In the genomic region with DNA sequence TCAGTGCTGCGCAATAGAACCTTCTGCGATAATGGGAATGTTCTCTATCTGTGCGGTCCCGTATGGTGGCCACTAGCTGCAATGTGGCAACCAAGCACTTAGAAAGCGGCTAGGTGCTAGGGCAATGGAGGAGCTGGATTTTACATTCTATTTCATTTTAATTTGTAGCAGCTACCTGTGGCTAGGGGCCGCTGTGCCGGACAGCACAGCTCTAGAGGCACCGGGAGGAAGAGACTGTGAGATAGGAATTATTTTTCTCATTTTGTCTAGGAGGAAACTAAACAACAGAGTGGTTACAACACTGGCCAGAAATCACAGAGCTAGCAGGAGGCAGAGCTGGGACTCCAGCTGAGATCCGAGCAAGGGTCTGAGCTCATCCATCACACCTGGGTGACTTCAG, we compare ENCODE assay signal across 17 cellular contexts.
DNase-seq lines count a peak whose midpoint lies in the region; ATAC-seq and TF ChIP-seq lines count a peak whose summit lies in the region.
"Had no signal": no experiment of that assay in that cellular context is flagged by ENCODE, and none has a peak within 500 bp of the region (broad histone marks: within the 10 kb centered on the region; RNA-seq: fewer than 3 reads in every experiment).

No MANE protein-coding gene starts in this region.

- H4K20me1 ChIP-seq in neural progenitor cell (ENCODE audit: low read depth) = no peaks in the 10 kb centered on the region

- H3K4me3 ChIP-seq in choroid plexus epithelial cell (ENCODE audit: low read depth, low read length) = no peak overlapping the region
- no peak overlapping the region for H3K4me3 ChIP-seq in neural progenitor cell
- no peak overlapping the region for H3K4me3 ChIP-seq in spleen
- H3K4me3 ChIP-seq: A549 had no signal

- CTCF ChIA-PET in activated naive CD4-positive, alpha-beta T cell treated with anti-CD3 and anti-CD28 coated beads, Interleukin-2, amount 10 ng/mL, durations not matched to agents 7 days and 5 days (lab: Charles Lee) = interaction anchor here (1.5 to 1.6 kb wide), 3 partner anchors 20 to 91 kb away, joined by 5 to 9 read pairs (median 5); no protein-coding TSS in a partner anchor

- no peaks in the 10 kb centered on the region for H3K36me3 Mint-ChIP-seq in activated naive CD4-positive, alpha-beta T cell treated with anti-CD3 and anti-CD28 coated beads, Interleukin-2, amount 10 ng/mL, durations not matched to agents 7 days and 5 days
- H3K36me3 Mint-ChIP-seq in neural progenitor cell (peaks cover 32% of the 10 kb centered on the region), T-helper 17 cell (ENCODE audit: low read depth) (peaks cover 5% of the 10 kb centered on the region)

- TF ChIP-seq POLR2A in spleen (IDR thresholded peaks at IDR 0.05) = no peak

- H3K9me3 ChIP-seq in neural progenitor cell (ENCODE audit: low read depth) = no peaks in the 10 kb centered on the region
- H3K9me3 ChIP-seq in spleen = no peaks in the 10 kb centered on the region
- no peaks in the 10 kb centered on the region for H3K9me3 ChIP-seq in T-helper 17 cell (ENCODE audit: control insufficient read depth, low read length, poor library complexity, severe bottlenecking)
- H3K9me3 ChIP-seq: A549, Caco-2 had no signal

- peak; percentile 21 for TF ChIP-seq CTCF in choroid plexus epithelial cell (conservative IDR thresholded peaks at IDR 0.05; ENCODE audit: low read depth, low read length)
- no peak for TF ChIP-seq CTCF in neural progenitor cell (IDR thresholded peaks at IDR 0.05)
- TF ChIP-seq CTCF in spleen (IDR thresholded peaks at IDR 0.05 in 8 of 11, conservative IDR thresholded peaks at IDR 0.05 in 3 of 11) = no peak

- no peak for DNase-seq in activated naive CD4-positive, alpha-beta T cell treated with anti-CD3 and anti-CD28 coated beads, Interleukin-2, amount 10 ng/mL, durations not matched to agents 7 days and 5 days
- DNase-seq in activated naive CD4-positive, alpha-beta T cell treated with anti-CD3 and anti-CD28 coated beads, Interleukin-2, amount 50 U/mL, for 16 hours = no peak
- DNase-seq in choroid plexus epithelial cell (ENCODE audit: low read depth) (no peak), neural progenitor cell (ENCODE audit: low spot score) (no peak), spleen (peak; percentile 37), NOMO-1 treated with dmso at 0.1 percent for 144 hours (lab: John Stamatoyannopoulos, UW; ENCODE audit: unreplicated experiment) (no peak), T-helper 17 cell (no peak)
- no peak for DNase-seq in activated CD4-positive, CD25-positive, alpha-beta regulatory T cell (lab: John Stamatoyannopoulos, UW)
- DNase-seq: AML-193; Caco-2; CD4-positive, alpha-beta T cell; GOT3; H7 had no signal

- no peak for ATAC-seq in T-helper 17 cell
- ATAC-seq: A549, HCT116 had no signal

- peak overlapping the region; percentile 36 for H2AFZ ChIP-seq in neural progenitor cell (replicated peaks)

- no peaks in the 10 kb centered on the region for H3K79me2 ChIP-seq in neural progenitor cell (ENCODE audit: low read depth)

- peaks cover 30% of the 10 kb centered on the region for H3K4me1 ChIP-seq in neural progenitor cell
- H3K4me1 ChIP-seq in spleen = no peaks in the 10 kb centered on the region
- H3K4me1 ChIP-seq: A549, Caco-2 had no signal

- H3K4me2 ChIP-seq in neural progenitor cell = peak overlapping the region; percentile 62
- H3K4me2 ChIP-seq: A549 had no signal

- peak overlapping the region; percentile 59 for H3K27ac ChIP-seq in neural progenitor cell
- no peak overlapping the region for H3K27ac ChIP-seq in spleen
- H3K27ac ChIP-seq: 22Rv1, A549, C4-2B had no signal

- H3K27me3 ChIP-seq in neural progenitor cell (no peaks in the 10 kb centered on the region), spleen (replicated peaks in 1 of 7) (no peaks in the 10 kb centered on the region)

- H3F3A ChIP-seq in neural progenitor cell (ENCODE audit: low read depth) = peaks cover 24% of the 10 kb centered on the region

- peaks cover 43% of the 10 kb centered on the region for H3K27me3 Mint-ChIP-seq in activated naive CD4-positive, alpha-beta T cell treated with anti-CD3 and anti-CD28 coated beads, Interleukin-2, amount 10 ng/mL, durations not matched to agents 7 days and 5 days
- H3K27me3 Mint-ChIP-seq in neural progenitor cell (ENCODE audit: insufficient read depth, low read depth) (peaks cover 3% of the 10 kb centered on the region), T-helper 17 cell (peaks cover 60% of the 10 kb centered on the region)

- H3K36me3 ChIP-seq in neural progenitor cell (no peaks in the 10 kb centered on the region), spleen (peaks cover 0 to 81% (median 0%) of the 10 kb centered on the region in 6 donors)

- H3K4me3 Mint-ChIP-seq in activated naive CD4-positive, alpha-beta T cell treated with anti-CD3 and anti-CD28 coated beads, Interleukin-2, amount 10 ng/mL, durations not matched to agents 7 days and 5 days = peak overlapping the region; percentile 4
- H3K4me3 Mint-ChIP-seq in neural progenitor cell = no peak overlapping the region
- no peak overlapping the region for H3K4me3 Mint-ChIP-seq in T-helper 17 cell
- H3K4me3 Mint-ChIP-seq: CD4-positive, alpha-beta T cell had no signal

- no peak overlapping the region for H3K9ac ChIP-seq in neural progenitor cell

- H3K27ac Mint-ChIP-seq in activated naive CD4-positive, alpha-beta T cell treated with anti-CD3 and anti-CD28 coated beads, Interleukin-2, amount 10 ng/mL, durations not matched to agents 7 days and 5 days = peak overlapping the region; percentile 16
- H3K27ac Mint-ChIP-seq in neural progenitor cell (peak overlapping the region; percentile 35), T-helper 17 cell (no peak overlapping the region)
- H3K27ac Mint-ChIP-seq: CD4-positive, alpha-beta T cell had no signal

- WGBS in spleen, 5 donors = 90 to 100% (median 96%) methylated on average over 7 to 9 of the region's 9 CpGs

- intact Hi-C loops in spleen (cut with DNase I; ENCODE audit: low total_unique reads) = no loop called here

- H3K4me1 Mint-ChIP-seq in activated naive CD4-positive, alpha-beta T cell treated with anti-CD3 and anti-CD28 coated beads, Interleukin-2, amount 10 ng/mL, durations not matched to agents 7 days and 5 days = peaks cover 17% of the 10 kb centered on the region
- H3K4me1 Mint-ChIP-seq in neural progenitor cell = peaks cover 28% of the 10 kb centered on the region
- H3K4me1 Mint-ChIP-seq in T-helper 17 cell = peaks cover 16% of the 10 kb centered on the region

- H3K9me3 Mint-ChIP-seq in activated naive CD4-positive, alpha-beta T cell treated with anti-CD3 and anti-CD28 coated beads, Interleukin-2, amount 10 ng/mL, durations not matched to agents 7 days and 5 days = no peaks in the 10 kb centered on the region
- no peaks in the 10 kb centered on the region for H3K9me3 Mint-ChIP-seq in neural progenitor cell
- H3K9me3 Mint-ChIP-seq: CD4-positive, alpha-beta T cell had no signal
